ENCODE assay signal across 23 cellular contexts in the genomic region with DNA sequence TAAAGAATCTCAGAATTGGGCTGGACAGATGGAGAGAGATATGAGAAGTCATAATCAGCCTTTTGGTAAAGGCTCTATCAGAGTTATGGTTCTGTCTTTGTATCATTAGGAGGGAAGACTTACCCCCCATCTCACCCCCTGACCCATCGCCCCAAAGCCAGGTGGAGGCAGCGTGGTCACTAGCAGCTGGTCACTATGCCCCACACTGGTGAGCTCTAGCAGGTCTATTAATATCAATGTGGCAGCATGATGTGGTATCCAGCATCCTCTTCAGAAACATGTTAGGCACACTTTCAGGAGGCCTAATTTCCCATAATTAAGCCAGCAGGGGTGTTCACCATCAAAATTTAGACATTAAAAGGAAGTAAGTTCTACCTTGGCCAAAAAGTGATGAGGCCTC.
"Had no signal": no experiment of that assay in that cellular context is flagged by ENCODE, and none has a peak within 500 bp of the region (broad histone marks: within the 10 kb centered on the region; RNA-seq: fewer than 3 reads in every experiment).

No MANE protein-coding gene starts in this region.

- ATAC-seq: activated CD8-positive, alpha-beta T cell treated with anti-CD3 and anti-CD28 coated beads for 36 hours; activated T-cell treated with anti-CD3 and anti-CD28 coated beads, Interleukin-2, amount 50 U/mL, for 72 hours; Panc1 had no signal

- DNase-seq: activated CD4-positive, CD25-positive, alpha-beta regulatory T cell; activated CD8-positive, alpha-beta memory T cell treated with anti-CD3 and anti-CD28 coated beads, Interleukin-2, amount 50 U/mL, for 4 hours; activated CD8-positive, alpha-beta T cell treated with anti-CD3 and anti-CD28 coated beads for 36 hours; activated gamma-delta T cell treated with Interleukin-2 at 50 U/mL for 16 hours; activated naive CD4-positive, alpha-beta T cell treated with anti-CD3 and anti-CD28 coated beads, Interleukin-2, amount 10 ng/mL, durations not matched to agents 7 days and 5 days; activated naive CD8-positive, alpha-beta T cell treated with anti-CD3 and anti-CD28 coated beads for 36 hours; activated T-cell treated with anti-CD3 and anti-CD28 coated beads, Interleukin-2, amount 50 U/mL, for 72 hours; Kasumi-1; KBM-7; NCI-H1105 treated with DMSO at 0.1 percent for 48 hours; NCI-H1436 treated with DMSO at 0.1 percent for 48 hours; NCI-H187; NCI-H2081; NCI-H510A treated with DMSO at 0.1 percent for 48 hours; NCI-H69; NK-92 treated with Interleukin-12 subunit alpha and Interleukin-12 subunit beta, amount 100 ng/mL, for 24 hours; OCI-M1; RPMI8226; SHP77 treated with DMSO at 0.1 percent for 48 hours; SK-N-SH; T-helper 1 cell had no signal

- H3K4me2 ChIP-seq: SK-N-SH had no signal

- H3K9ac ChIP-seq: SK-N-SH had no signal

- H3K27ac ChIP-seq: VCaP had no signal
